31 cellular contexts compared by ENCODE assay signal in the genomic region with DNA sequence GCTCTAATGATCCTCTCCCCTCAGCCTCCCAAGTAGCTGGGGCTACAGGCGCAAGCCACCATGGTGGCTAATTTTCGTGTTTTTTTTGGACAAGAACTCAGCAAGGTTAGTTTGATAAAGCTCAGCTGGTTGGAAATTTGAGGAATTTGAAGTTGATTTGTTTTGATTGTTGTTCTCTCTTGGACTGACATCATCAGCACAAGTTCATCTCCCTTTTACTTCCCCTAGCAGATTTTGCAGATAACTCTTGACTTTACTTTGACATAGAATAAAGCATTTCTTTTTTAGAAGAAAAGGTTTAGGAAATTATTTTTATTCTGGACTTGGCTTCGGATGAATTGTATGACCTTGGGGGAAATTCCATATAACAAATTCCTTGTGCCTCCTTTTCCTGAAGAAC.
"Had no signal": no experiment of that assay in that cellular context is flagged by ENCODE, and none has a peak within 500 bp of the region (broad histone marks: within the 10 kb centered on the region; RNA-seq: fewer than 3 reads in every experiment).

No MANE protein-coding gene starts in this region.

- H3K9me3 Mint-ChIP-seq: activated naive CD4-positive, alpha-beta T cell treated with anti-CD3 and anti-CD28 coated beads, Interleukin-2, amount 10 ng/mL, durations not matched to agents 7 days and 5 days; activated naive CD8-positive, alpha-beta T cell treated with anti-CD3 and anti-CD28 coated beads, Interleukin-2, amount 10 ng/mL, durations not matched to agents 7 days and 5 days; stimulated activated effector memory CD8-positive, alpha-beta T cell treated with anti-CD3 and anti-CD28 coated beads, Interleukin-12 subunit alpha, Interleukin-12 subunit beta, amount 100 ng/mL, for 72 hours had no signal

- H3K4me3 Mint-ChIP-seq: activated naive CD4-positive, alpha-beta T cell treated with anti-CD3 and anti-CD28 coated beads, Interleukin-2, amount 10 ng/mL, durations not matched to agents 7 days and 5 days; activated naive CD8-positive, alpha-beta T cell treated with anti-CD3 and anti-CD28 coated beads, Interleukin-2, amount 10 ng/mL, durations not matched to agents 7 days and 5 days; activated T-helper 1 cell treated with anti-CD3 and anti-CD28 coated beads, Interleukin-12 subunit alpha, Interleukin-12 subunit beta, Interleukin-2, Interleukin-4 antibody, amounts not matched to agents 30 ng/mL and 10 ng/mL and 1 ng/mL, durations not matched to agents 14 hours and 24 hours and 36 hours; endodermal cell; memory B cell; naive thymus-derived CD4-positive, alpha-beta T cell; stimulated activated effector memory CD8-positive, alpha-beta T cell treated with anti-CD3 and anti-CD28 coated beads, Interleukin-12 subunit alpha, Interleukin-12 subunit beta, amount 100 ng/mL, for 72 hours; T-helper 17 cell had no signal

- H3K4me3 ChIP-seq: ascending aorta, esophagus muscularis mucosa, heart right ventricle, ovary, prostate gland, skin epidermis, stomach, thyroid gland, upper lobe of right lung had no signal

- H3K27ac ChIP-seq: ascending aorta, brain microvascular endothelial cell, esophagus muscularis mucosa, ovary, prostate gland, skin epidermis, stomach, thyroid gland, upper lobe of right lung, WERI-Rb-1 had no signal

- DNase-seq: activated CD4-positive, alpha-beta T cell treated with anti-CD3 and anti-CD28 coated beads for 48 hours; activated CD4-positive, alpha-beta T cell treated with anti-CD3 and anti-CD28 coated beads, Interleukin-2, amount 50 U/mL, for 48 hours; activated CD8-positive, alpha-beta memory T cell treated with anti-CD3 and anti-CD28 coated beads for 24 hours; activated effector memory CD4-positive, alpha-beta T cell treated with anti-CD3 and anti-CD28 coated beads, Interleukin-2, amount 50 U/mL, for 16 hours; activated naive CD4-positive, alpha-beta T cell treated with anti-CD3 and anti-CD28 coated beads, Interleukin-2, amount 10 ng/mL, durations not matched to agents 7 days and 5 days; activated naive CD8-positive, alpha-beta T cell treated with anti-CD3 and anti-CD28 coated beads, Interleukin-2, amount 10 ng/mL, durations not matched to agents 7 days and 5 days; brain microvascular endothelial cell; caudate nucleus; endodermal cell; foreskin melanocyte; heart right ventricle; midbrain; naive thymus-derived CD4-positive, alpha-beta T cell; ovary; retina; stimulated activated CD4-positive, alpha-beta T cell treated with anti-CD3 and anti-CD28 coated beads, Interleukin-4, amount 100 ng/mL, for 24 hours; stomach; T-helper 17 cell; T1000; thyroid gland; upper lobe of right lung; WERI-Rb-1 had no signal

- H3K27me3 ChIP-seq: ascending aorta, brain microvascular endothelial cell, ovary, thyroid gland, upper lobe of right lung had no signal

- H3K36me3 Mint-ChIP-seq: activated naive CD4-positive, alpha-beta T cell treated with anti-CD3 and anti-CD28 coated beads, Interleukin-2, amount 10 ng/mL, durations not matched to agents 7 days and 5 days; memory B cell; stimulated activated effector memory CD8-positive, alpha-beta T cell treated with anti-CD3 and anti-CD28 coated beads, Interleukin-12 subunit alpha, Interleukin-12 subunit beta, amount 100 ng/mL, for 72 hours had no signal

- H3K36me3 ChIP-seq: ascending aorta, brain microvascular endothelial cell, esophagus muscularis mucosa, heart right ventricle, ovary, prostate gland, stomach, thyroid gland, upper lobe of right lung, WERI-Rb-1 had no signal

- H3K9me3 ChIP-seq: ascending aorta, esophagus muscularis mucosa, heart right ventricle, ovary, prostate gland, stomach, thyroid gland, upper lobe of right lung had no signal

- H3K4me1 ChIP-seq: prostate gland had no signal

- H3K27me3 Mint-ChIP-seq: T-helper 17 cell had no signal

- ATAC-seq: activated CD4-positive, CD25-positive, alpha-beta regulatory T cell treated with anti-CD3 and anti-CD28 coated beads, Interleukin-2, amount 50 U/mL, for 24 hours; naive thymus-derived CD4-positive, alpha-beta T cell; sciatic nerve; stimulated activated effector memory CD8-positive, alpha-beta T cell treated with anti-CD3 and anti-CD28 coated beads, Interleukin-12 subunit alpha, Interleukin-12 subunit beta, amount 100 ng/mL, for 72 hours; T-helper 17 cell; upper lobe of right lung had no signal

- H3K4me1 Mint-ChIP-seq: endodermal cell had no signal
